Comparison of ENCODE assay signal across 12 cellular contexts in genomic region chr9:4887556-4887955, GRCh38.
DNase-seq lines count a peak whose midpoint lies in the region; ATAC-seq and TF ChIP-seq lines count a peak whose summit lies in the region.
"Had no signal": no experiment of that assay in that cellular context is flagged by ENCODE, and none has a peak within 500 bp of the region (broad histone marks: within the 10 kb centered on the region; RNA-seq: fewer than 3 reads in every experiment).

No MANE protein-coding gene starts in this region.

- H4K20me1 ChIP-seq in GM23248 (ENCODE audit: insufficient read depth) = no peaks in the 10 kb centered on the region

- H3K27ac ChIP-seq in GM23248 = no peak overlapping the region
- H3K27ac ChIP-seq: WERI-Rb-1 had no signal

- ATAC-seq in stimulated activated memory B cell treated with anti-CD40 and anti-IgM and Interleukin-4, amounts not matched to agents 10 μg/mL and 1 μg/mL and 100 μg/mL, for 72 hours = no peak
- ATAC-seq in activated CD8-positive, alpha-beta T cell treated with anti-CD3 and anti-CD28 coated beads, Interleukin-2, amount 10 ng/mL, durations not matched to agents 7 days and 5 days = no peak
- no peak for ATAC-seq in HG02571 (IDR thresholded peaks at IDR 0.05; ENCODE audit: unreplicated experiment)
- ATAC-seq: mucosa of descending colon had no signal

- H3K4me3 ChIP-seq in GM23248 (no peak overlapping the region), fibroblast of mammary gland (ENCODE audit: control insufficient read depth, low read depth, low read length) (no peak overlapping the region)
- H3K4me3 ChIP-seq: coronary artery, mucosa of descending colon had no signal

- CTCF ChIA-PET in activated CD8-positive, alpha-beta T cell treated with anti-CD3 and anti-CD28 coated beads, Interleukin-2, amount 10 ng/mL, durations not matched to agents 7 days and 5 days (lab: Charles Lee) = interaction anchor here (1.4 kb wide), 1 partner anchor 22 kb away, joined by 4 read pairs; no protein-coding TSS in a partner anchor

- H3K4me1 ChIP-seq in GM23248 (ENCODE audit: insufficient read depth) = peaks cover 7% of the 10 kb centered on the region; the same call in 1 of the 2 replicates

- H3K27ac Mint-ChIP-seq in stimulated activated memory B cell treated with anti-CD40 and anti-IgM and Interleukin-4, amounts not matched to agents 10 μg/mL and 1 μg/mL and 100 μg/mL, for 72 hours = peak overlapping the region; percentile 26
- no peak overlapping the region for H3K27ac Mint-ChIP-seq in activated CD8-positive, alpha-beta T cell treated with anti-CD3 and anti-CD28 coated beads, Interleukin-2, amount 10 ng/mL, durations not matched to agents 7 days and 5 days

- H3K4me3 Mint-ChIP-seq in stimulated activated memory B cell treated with anti-CD40 and anti-IgM and Interleukin-4, amounts not matched to agents 10 μg/mL and 1 μg/mL and 100 μg/mL, for 72 hours = no peak overlapping the region
- H3K4me3 Mint-ChIP-seq in activated CD8-positive, alpha-beta T cell treated with anti-CD3 and anti-CD28 coated beads, Interleukin-2, amount 10 ng/mL, durations not matched to agents 7 days and 5 days = no peak overlapping the region

- no peak overlapping the region for H2AFZ ChIP-seq in GM23248

- no peaks in the 10 kb centered on the region for H3K36me3 ChIP-seq in GM23248 (ENCODE audit: low read depth)
- H3K36me3 ChIP-seq: WERI-Rb-1 had no signal

- no peaks in the 10 kb centered on the region for H3K9me3 Mint-ChIP-seq in stimulated activated memory B cell treated with anti-CD40 and anti-IgM and Interleukin-4, amounts not matched to agents 10 μg/mL and 1 μg/mL and 100 μg/mL, for 72 hours
- no peaks in the 10 kb centered on the region for H3K9me3 Mint-ChIP-seq in activated CD8-positive, alpha-beta T cell treated with anti-CD3 and anti-CD28 coated beads, Interleukin-2, amount 10 ng/mL, durations not matched to agents 7 days and 5 days (ENCODE audit: insufficient read depth)

- in situ Hi-C loops in GM23248 (cut with MboI) = no loop called here

- peaks cover 6% of the 10 kb centered on the region for H3K4me1 Mint-ChIP-seq in stimulated activated memory B cell treated with anti-CD40 and anti-IgM and Interleukin-4, amounts not matched to agents 10 μg/mL and 1 μg/mL and 100 μg/mL, for 72 hours
- H3K4me1 Mint-ChIP-seq in activated CD8-positive, alpha-beta T cell treated with anti-CD3 and anti-CD28 coated beads, Interleukin-2, amount 10 ng/mL, durations not matched to agents 7 days and 5 days (ENCODE audit: low read depth) = peaks cover 6% of the 10 kb centered on the region

- peaks cover 10% of the 10 kb centered on the region for H3K36me3 Mint-ChIP-seq in stimulated activated memory B cell treated with anti-CD40 and anti-IgM and Interleukin-4, amounts not matched to agents 10 μg/mL and 1 μg/mL and 100 μg/mL, for 72 hours
- H3K36me3 Mint-ChIP-seq in activated CD8-positive, alpha-beta T cell treated with anti-CD3 and anti-CD28 coated beads, Interleukin-2, amount 10 ng/mL, durations not matched to agents 7 days and 5 days (ENCODE audit: low read depth) = no peaks in the 10 kb centered on the region

- no peak for TF ChIP-seq CTCF in fibroblast of mammary gland (conservative IDR thresholded peaks at IDR 0.05; ENCODE audit: control insufficient read depth, insufficient read depth, low read depth, low read length)

- 14 to 16% methylated on average over 4 of the region's 4 CpGs for WGBS in GM23248 (ENCODE audit: low coverage in 1 of 2, low lambda C conversion rate in 2 of 2, missing lambda C conversion rate in 2 of 2), 2 experiments

- POLR2A ChIA-PET in activated CD8-positive, alpha-beta T cell treated with anti-CD3 and anti-CD28 coated beads, Interleukin-2, amount 10 ng/mL, durations not matched to agents 7 days and 5 days (lab: Charles Lee) = no interaction called here

- no peak overlapping the region for H3K9ac ChIP-seq in GM23248

- H3K27me3 Mint-ChIP-seq in stimulated activated memory B cell treated with anti-CD40 and anti-IgM and Interleukin-4, amounts not matched to agents 10 μg/mL and 1 μg/mL and 100 μg/mL, for 72 hours = no peaks in the 10 kb centered on the region
- no peaks in the 10 kb centered on the region for H3K27me3 Mint-ChIP-seq in activated CD8-positive, alpha-beta T cell treated with anti-CD3 and anti-CD28 coated beads, Interleukin-2, amount 10 ng/mL, durations not matched to agents 7 days and 5 days (ENCODE audit: low read depth)

- DNase-seq in GM23248 (peak; percentile 57), NCI-H446 (lab: John Stamatoyannopoulos, UW) (peak; percentile 82 to 91), fibroblast of mammary gland (ENCODE audit: low read depth) (peak; percentile 72)
- DNase-seq in activated CD8-positive, alpha-beta memory T cell treated with anti-CD3 and anti-CD28 coated beads, Interleukin-2, amount 50 U/mL, for 48 hours = no peak
- DNase-seq in activated CD8-positive, alpha-beta T cell treated with anti-CD3 and anti-CD28 coated beads, Interleukin-2, amount 10 ng/mL, durations not matched to agents 7 days and 5 days = no peak
- DNase-seq: DND-41, GOT3, mucosa of descending colon, WERI-Rb-1 had no signal

- H3K79me2 ChIP-seq in GM23248 (ENCODE audit: insufficient read depth) = no peaks in the 10 kb centered on the region

- no peaks in the 10 kb centered on the region for H3K9me3 ChIP-seq in GM23248 (ENCODE audit: low read depth)
- H3K9me3 ChIP-seq: mucosa of descending colon had no signal

- H3F3A ChIP-seq in GM23248 (ENCODE audit: insufficient read depth) = no peaks in the 10 kb centered on the region

- H3K4me2 ChIP-seq in GM23248 (ENCODE audit: unreplicated experiment) = no peak overlapping the region

- no peaks in the 10 kb centered on the region for H3K9me2 ChIP-seq in GM23248 (ENCODE audit: insufficient read depth)

- no peaks in the 10 kb centered on the region for H3K27me3 ChIP-seq in GM23248 (replicated peaks; ENCODE audit: insufficient read depth)

Comparison
In these comparisons a context has a peak if more than half of its experiments do, and no peak if none do; other contexts are left out.
1. DNase-seq: peak in GM23248 (single experiment), NCI-H446 (2 of 2) and fibroblast of mammary gland (single experiment); none in activated CD8-positive, alpha-beta memory T cell treated with anti-CD3 and anti-CD28 coated beads, Interleukin-2, amount 50 U/mL, for 48 hours (single experiment) and activated CD8-positive, alpha-beta T cell treated with anti-CD3 and anti-CD28 coated beads, Interleukin-2, amount 10 ng/mL, durations not matched to agents 7 days and 5 days (single experiment).